Comparison of ENCODE assay signal across 2 cellular contexts in genomic region chr6:136375836-136376235, GRCh38.
TF ChIP-seq lines count a peak whose summit lies in the region.

No MANE protein-coding gene starts in this region.

TF ChIP-seq in HEK293, 187 proteins besides CTCF, POLR2A, EP300 and RAD21:
- TF ChIP-seq PRDM10 (tag by site-specific recombination; IDR thresholded peaks at IDR 0.05), result peak; percentile 26; the same call in 1 of the 2 replicates
TF ChIP-seq in HEK293: peak in this region for 1; not testable (repeated sequence) for 186.

TF ChIP-seq in K562, 482 proteins besides CTCF, POLR2A, EP300 and RAD21:
- TF ChIP-seq PRDM10 (IDR thresholded peaks at IDR 0.05; ENCODE audit: partially characterized antibody), result peak; percentile 93
